In genomic region chr20:32485126-32485769, GRCh38 we compare ENCODE assay signal across 8 cellular contexts.
A peak's percentile ranks its signal among the peaks of the same experiment; 100 is the strongest.
DNase-seq lines count a peak whose midpoint lies in the region; ATAC-seq, FAIRE-seq and TF ChIP-seq lines count a peak whose summit lies in the region.

No MANE protein-coding gene starts in this region.

- peak; percentile 88 for TF ChIP-seq CTCF in CD8-positive, alpha-beta T cell (IDR thresholded peaks at IDR 0.05)
- TF ChIP-seq CTCF in pancreas (IDR thresholded peaks at IDR 0.05) (peak; percentile 50 to 80 (median 61)), tibial artery (IDR thresholded peaks at IDR 0.05) (peak; percentile 74 to 81)

- peaks cover 46% of the 10 kb centered on the region for H3K4me1 Mint-ChIP-seq in CD8-positive, alpha-beta T cell (ENCODE audit: low read depth)

- CTCF ChIA-PET in CD8-positive, alpha-beta T cell (lab: Charles Lee): interaction anchor here (0.9 to 3.1 kb wide), 13 partner anchors 8 to 167 kb away, joined by 3 to 15 read pairs (median 4); no protein-coding TSS in a partner anchor

- 2 to 4% methylated on average over 17 of the region's 17 CpGs for WGBS in pancreas, 2 donors

- H3K36me3 Mint-ChIP-seq in CD8-positive, alpha-beta T cell: peaks cover 23% of the 10 kb centered on the region
- H3K36me3 Mint-ChIP-seq in activated naive CD4-positive, alpha-beta T cell treated with anti-CD3 and anti-CD28 coated beads, Interleukin-2, amount 50 U/mL, for 72 hours: peaks cover 0 to 15% of the 10 kb centered on the region in 2 donors

- intact Hi-C loops in CD8-positive, alpha-beta T cell (cut with DNase I, micrococcal nuclease): loop anchor here (1.0 to 5.0 kb wide), 8 partner anchors 14 to 148 kb away; partner anchors contain the start of gene ASXL1 (in 1 of the 2)
- intact Hi-C loops in head of caudate nucleus (cut with DNase I) (no loop called here), pancreas (cut with DNase I) (loop anchor here in 2 of 3 donors (10.0 kb wide), 2 partner anchors 280 to 330 kb away; partner anchors contain the start of genes PLAGL2 (in 1 of the 2) and POFUT1 (in 1 of the 2)), tibial artery (cut with DNase I; ENCODE audit: low total_unique reads) (no loop called here)

- peak overlapping the region; percentile 77 for H3K4me3 ChIP-seq in CD8-positive, alpha-beta T cell (ENCODE audit: low read depth, low read length)
- H3K4me3 ChIP-seq in pancreas: peak overlapping the region in 2 of 4 donors; percentile 52 to 80
- peak overlapping the region; percentile 75 to 82 for H3K4me3 ChIP-seq in tibial artery

- no peaks in the 10 kb centered on the region for H3K27me3 Mint-ChIP-seq in CD8-positive, alpha-beta T cell (ENCODE audit: low read depth)

- peak; percentile 5 for FAIRE-seq in pancreas (lab: Jason Lieb, UNC)

- peaks cover 36% of the 10 kb centered on the region for H3K4me1 ChIP-seq in CD8-positive, alpha-beta T cell (ENCODE audit: insufficient read depth, low read length)
- H3K4me1 ChIP-seq in pancreas: peaks cover 4 to 19% (median 9%) of the 10 kb centered on the region in 3 donors
- H3K4me1 ChIP-seq in tibial artery: peaks cover 0 to 35% (median 18%) of the 10 kb centered on the region in 4 donors

- H3K36me3 ChIP-seq in CD8-positive, alpha-beta T cell (ENCODE audit: insufficient read depth, low read length): no peaks in the 10 kb centered on the region
- H3K36me3 ChIP-seq in pancreas (no peaks in the 10 kb centered on the region), tibial artery (no peaks in the 10 kb centered on the region)

- peak overlapping the region; percentile 91 for H3K4me3 Mint-ChIP-seq in CD8-positive, alpha-beta T cell

- POLR2A ChIA-PET in CD8-positive, alpha-beta T cell (lab: Charles Lee): interaction anchor here (1.0 to 4.2 kb wide), 6 partner anchors 12 to 127 kb away, joined by 3 to 38 read pairs (median 6); partner anchors contain the start of gene ASXL1

- H3K27me3 ChIP-seq in CD8-positive, alpha-beta T cell (ENCODE audit: insufficient read depth, low read length): no peaks in the 10 kb centered on the region
- H3K27me3 ChIP-seq in pancreas (no peaks in the 10 kb centered on the region), tibial artery (no peaks in the 10 kb centered on the region)

- peak; percentile 82 for ATAC-seq in CD8-positive, alpha-beta T cell
- ATAC-seq in GM21786 (IDR thresholded peaks at IDR 0.05; ENCODE audit: unreplicated experiment) (peak; percentile 71), SK-N-SH treated with all-trans-retinoic acid at 6 μM for 48 hours (peak; percentile 76), pancreas (peak; percentile 34 to 68 (median 57))
- ATAC-seq in activated naive CD4-positive, alpha-beta T cell treated with anti-CD3 and anti-CD28 coated beads, Interleukin-2, amount 50 U/mL, for 72 hours: peak; percentile 67 to 83

- no peaks in the 10 kb centered on the region for H3K9me3 ChIP-seq in CD8-positive, alpha-beta T cell (ENCODE audit: low read length)
- H3K9me3 ChIP-seq in pancreas (no peaks in the 10 kb centered on the region), tibial artery (no peaks in the 10 kb centered on the region)

- H3K27ac ChIP-seq in CD8-positive, alpha-beta T cell (ENCODE audit: low read depth, low read length): peak overlapping the region; percentile 46
- H3K27ac ChIP-seq in pancreas: peak overlapping the region in 2 of 4 donors; percentile 81 to 88
- H3K27ac ChIP-seq in tibial artery: peak overlapping the region in 1 of 2 donors; percentile 38

- H3K27ac Mint-ChIP-seq in CD8-positive, alpha-beta T cell: peak overlapping the region; percentile 94
- peak overlapping the region; percentile 67 to 90 for H3K27ac Mint-ChIP-seq in activated naive CD4-positive, alpha-beta T cell treated with anti-CD3 and anti-CD28 coated beads, Interleukin-2, amount 50 U/mL, for 72 hours

- peak; percentile 72 to 91 (median 80) for DNase-seq in CD8-positive, alpha-beta T cell
- DNase-seq in NCI-H1048 (lab: John Stamatoyannopoulos, UW): peak; percentile 26
- DNase-seq in activated naive CD4-positive, alpha-beta T cell treated with anti-CD3 and anti-CD28 coated beads, Interleukin-2, amount 50 U/mL, for 72 hours (ENCODE audit: low spot score in 2 of 2): peak; percentile 72 to 75
- peak; percentile 73 to 96 (median 88) for DNase-seq in head of caudate nucleus
- DNase-seq in pancreas: peak in 4 of 6 donors; percentile 65 to 76 (median 72)
- DNase-seq in tibial artery: peak; percentile 82 to 87

- H3K9me3 Mint-ChIP-seq in CD8-positive, alpha-beta T cell: peaks cover 6% of the 10 kb centered on the region
- H3K9me3 Mint-ChIP-seq in activated naive CD4-positive, alpha-beta T cell treated with anti-CD3 and anti-CD28 coated beads, Interleukin-2, amount 50 U/mL, for 72 hours: peaks cover 0 to 9% of the 10 kb centered on the region in 2 donors

TF ChIP-seq in SK-N-SH treated with all-trans-retinoic acid at 6 μM for 48 hours, 23 proteins besides CTCF, POLR2A, EP300 and RAD21 (continues in another document):
- TF ChIP-seq PATZ1 (CRISPR knock-in tag; IDR thresholded peaks at IDR 0.05; ENCODE audit: borderline replicate concordance) (no peak), ZNF8 (CRISPR knock-in tag; IDR thresholded peaks at IDR 0.05) (no peak), ARNTL (CRISPR knock-in tag; IDR thresholded peaks at IDR 0.05; ENCODE audit: borderline replicate concordance, low read depth) (no peak), OSR1 (CRISPR knock-in tag; IDR thresholded peaks at IDR 0.05) (no peak), ZFP3 (CRISPR knock-in tag; IDR thresholded peaks at IDR 0.05) (no peak), ZC3H10 (CRISPR knock-in tag; IDR thresholded peaks at IDR 0.05) (no peak), SNAI2 (CRISPR knock-in tag; IDR thresholded peaks at IDR 0.05) (no peak), CSDC2 (CRISPR knock-in tag; IDR thresholded peaks at IDR 0.05) (no peak), RARB (CRISPR knock-in tag; IDR thresholded peaks at IDR 0.05) (no peak), GLIS3 (CRISPR knock-in tag; IDR thresholded peaks at IDR 0.05) (no peak), CREB5 (CRISPR knock-in tag; IDR thresholded peaks at IDR 0.05; ENCODE audit: low read depth) (no peak), ZNF565 (CRISPR knock-in tag; conservative IDR thresholded peaks at IDR 0.05; ENCODE audit: low read depth) (no peak), TSHZ2 (CRISPR knock-in tag; IDR thresholded peaks at IDR 0.05) (no peak), TOX (CRISPR knock-in tag; IDR thresholded peaks at IDR 0.05; ENCODE audit: borderline replicate concordance) (no peak)

Comparison
In these comparisons a context has a peak if more than half of its experiments do, and no peak if none do; other contexts are left out.
1. DNase-seq: peak in every context shown above with its lines; median percentile 88 in head of caudate nucleus; 84 in tibial artery; 80 in CD8-positive, alpha-beta T cell; 74 in activated naive CD4-positive, alpha-beta T cell treated with anti-CD3 and anti-CD28 coated beads, Interleukin-2, amount 50 U/mL, for 72 hours; 72 in pancreas; 26 in NCI-H1048.
2. intact Hi-C loops: an anchor here in CD8-positive, alpha-beta T cell (1.0 to 5.0 kb wide) and pancreas (10.0 kb wide); none called in head of caudate nucleus and tibial artery.